Comparison of ENCODE assay signal across 18 cellular contexts in genomic region chr2:147025611-147026010, GRCh38.
DNase-seq lines count a peak whose midpoint lies in the region; ATAC-seq and TF ChIP-seq lines count a peak whose summit lies in the region.
"Had no signal": no experiment of that assay in that cellular context is flagged by ENCODE, and none has a peak within 500 bp of the region (broad histone marks: within the 10 kb centered on the region; RNA-seq: fewer than 3 reads in every experiment).

No MANE protein-coding gene starts in this region.

- ATAC-seq in lower lobe of right lung = peak; percentile 23 to 47
- ATAC-seq: activated naive CD4-positive, alpha-beta T cell treated with anti-CD3 and anti-CD28 coated beads, Interleukin-2, amount 50 U/mL, for 72 hours had no signal

- no peak overlapping the region for H4K91ac ChIP-seq in trophoblast cell (ENCODE audit: low read depth, low read length)

- H4K12ac ChIP-seq in trophoblast cell (ENCODE audit: low read depth, low read length) = no peak overlapping the region

- H3K4me2 ChIP-seq in mammary epithelial cell (ENCODE audit: insufficient read depth, low read depth, low read length) = no peak overlapping the region
- no peak overlapping the region for H3K4me2 ChIP-seq in trophoblast cell (ENCODE audit: low read length)

- H3K4me3 ChIP-seq in A673 (ENCODE audit: low read depth, low read length, poor library complexity, severe bottlenecking) (no peak overlapping the region), mammary epithelial cell (replicated peaks in 1 of 3; ENCODE audit: insufficient read depth in 1 of 3, low read depth in 2 of 3, low read length in 3 of 3) (no peak overlapping the region), lower lobe of right lung (no peak overlapping the region), trophoblast cell (ENCODE audit: low read depth, low read length) (no peak overlapping the region)
- H3K4me3 ChIP-seq: ovary, testis had no signal

- H3K36me3 ChIP-seq in A673 (ENCODE audit: insufficient read depth, low read length, poor library complexity, severe bottlenecking) (no peaks in the 10 kb centered on the region), mammary epithelial cell (ENCODE audit: insufficient read depth, low read length) (no peaks in the 10 kb centered on the region), lower lobe of right lung (no peaks in the 10 kb centered on the region), trophoblast cell (ENCODE audit: control insufficient read depth in 1 of 2, insufficient read depth in 2 of 2, low read length in 2 of 2) (no peaks in the 10 kb centered on the region)
- H3K36me3 ChIP-seq: ovary had no signal

- intact Hi-C loops in A673 (cut with micrococcal nuclease; ENCODE audit: unreplicated experiment) (no loop called here), mammary epithelial cell (cut with micrococcal nuclease) (no loop called here), lower lobe of right lung (cut with DNase I) (no loop called here)

- dilution Hi-C loops in mammary epithelial cell (cut with HindIII; ENCODE audit: low sequenced_read_pairs) = no loop called here

- no peak overlapping the region for H4K8ac ChIP-seq in trophoblast cell (ENCODE audit: low read depth, low read length)

- H2AFZ ChIP-seq in mammary epithelial cell (ENCODE audit: low read depth, low read length) (peak overlapping the region; percentile 36), trophoblast cell (ENCODE audit: insufficient read depth, low read length, poor library complexity) (no peak overlapping the region)

- WGBS in mammary epithelial cell (ENCODE audit: low coverage, missing lambda C conversion rate) = 0% methylated on average over 1 of the region's 1 CpG
- no CpG with 5 or more reads among the region's 1 CpG for WGBS in trophoblast cell (ENCODE audit: extremely low coverage, insufficient coverage, insufficient read length)

- no peak overlapping the region for H2AK5ac ChIP-seq in trophoblast cell (ENCODE audit: low read length)

- no peaks in the 10 kb centered on the region for H3K4me1 ChIP-seq in A673 (ENCODE audit: insufficient read depth, low read length, poor library complexity, severe bottlenecking)
- H3K4me1 ChIP-seq in mammary epithelial cell (ENCODE audit: insufficient read depth, low read length) = peaks cover 13% of the 10 kb centered on the region
- peaks cover 11% of the 10 kb centered on the region for H3K4me1 ChIP-seq in lower lobe of right lung
- H3K4me1 ChIP-seq in trophoblast cell (ENCODE audit: control insufficient read depth in 1 of 2, insufficient read depth in 2 of 2, low read length in 2 of 2) = no peaks in the 10 kb centered on the region
- H3K4me1 ChIP-seq: testis had no signal

- CTCF ChIA-PET in A673 (lab: Charles Lee) = no interaction called here
- CTCF ChIA-PET in mammary epithelial cell (lab: Charles Lee; ENCODE audit: low non-redundant PET) = no interaction called here

- in situ Hi-C loops in mammary epithelial cell (cut with MboI; ENCODE audit: low sequenced_read_pairs in 2 of 2) = loop anchor here in 1 of 2 donors (25.0 kb wide), 1 partner anchor 887 kb away; no protein-coding TSS in a partner anchor

- no peak overlapping the region for H3K27ac ChIP-seq in A673 (ENCODE audit: low read depth, low read length, poor library complexity, severe bottlenecking)
- no peak overlapping the region for H3K27ac ChIP-seq in mammary epithelial cell (ENCODE audit: insufficient read depth, low read depth, low read length)
- H3K27ac ChIP-seq in lower lobe of right lung = no peak overlapping the region
- H3K27ac ChIP-seq in trophoblast cell (ENCODE audit: low read depth, low read length) = no peak overlapping the region
- H3K27ac ChIP-seq: ovary, testis had no signal

- H3K27me3 ChIP-seq in A673 (replicated peaks; ENCODE audit: insufficient read depth, low read depth, low read length, poor library complexity) (no peaks in the 10 kb centered on the region), mammary epithelial cell (ENCODE audit: insufficient read depth, low read length) (no peaks in the 10 kb centered on the region), lower lobe of right lung (ENCODE audit: low read depth) (no peaks in the 10 kb centered on the region), trophoblast cell (ENCODE audit: insufficient read depth, low read length) (no peaks in the 10 kb centered on the region)
- H3K27me3 ChIP-seq: ovary, testis had no signal

- H3K14ac ChIP-seq in trophoblast cell (ENCODE audit: low read length) = no peak overlapping the region

- no peaks in the 10 kb centered on the region for H3K79me1 ChIP-seq in trophoblast cell (ENCODE audit: low read length)

- no peak overlapping the region for H2BK120ac ChIP-seq in trophoblast cell (ENCODE audit: insufficient read depth, low read length, poor library complexity)

- DNase-seq in A673 (ENCODE audit: low spot score) (peak; percentile 9), H4 (ENCODE audit: low spot score) (peak; percentile 8), mammary epithelial cell (peak; percentile 45), lower lobe of right lung (no peak), putamen (ENCODE audit: low spot score) (no peak), NCI-H187 treated with DMSO at 0.1 percent for 48 hours (lab: John Stamatoyannopoulos, UW) (no peak), trophoblast cell (no peak), KG1 (lab: John Stamatoyannopoulos, UW) (no peak)
- DNase-seq: activated CD4-positive, alpha-beta T cell treated with anti-CD3 and anti-CD28 coated beads, Interleukin-2, amount 10 ng/mL, durations not matched to agents 7 days and 5 days; activated T-cell treated with anti-CD3 and anti-CD28 coated beads, Interleukin-2, amount 50 U/mL, for 1 hour; AML-193; cerebellar nuclear complex; endodermal cell; NCI-H2029; ovary; SHP77; testis had no signal

- H2BK12ac ChIP-seq in trophoblast cell (ENCODE audit: low read length) = no peak overlapping the region

- no peak overlapping the region for H3K4ac ChIP-seq in trophoblast cell (ENCODE audit: low read depth, low read length)

- no peaks in the 10 kb centered on the region for H3K79me2 ChIP-seq in mammary epithelial cell (ENCODE audit: insufficient read depth, low read length)
- no peaks in the 10 kb centered on the region for H3K79me2 ChIP-seq in trophoblast cell (ENCODE audit: control insufficient read depth, insufficient read depth, low read length, poor library complexity)

- H4K20me1 ChIP-seq in mammary epithelial cell (ENCODE audit: insufficient read depth, low read length) = no peaks in the 10 kb centered on the region

- no peak overlapping the region for H3K18ac ChIP-seq in trophoblast cell (ENCODE audit: low read length)

- H2BK5ac ChIP-seq in trophoblast cell (ENCODE audit: low read depth, low read length, poor library complexity) = no peak overlapping the region

- BruUV-seq in A673 (replicated peaks; lab: Mats Ljungman, UMichigan) (no TSS peak), mammary epithelial cell (replicated peaks; lab: Mats Ljungman, UMichigan) (no TSS peak)

- no peak overlapping the region for H3K23ac ChIP-seq in trophoblast cell (ENCODE audit: low read length)

- TF ChIP-seq CTCF in A673 (conservative IDR thresholded peaks at IDR 0.05; ENCODE audit: low read depth, low read length) = no peak
- no peak for TF ChIP-seq CTCF in mammary epithelial cell (conservative IDR thresholded peaks at IDR 0.05 in 1 of 2, IDR thresholded peaks at IDR 0.05 in 1 of 2; ENCODE audit: extremely low read depth in 1 of 2, insufficient read depth in 1 of 2, low read depth in 1 of 2, low read length in 2 of 2)
- TF ChIP-seq CTCF in lower lobe of right lung (IDR thresholded peaks at IDR 0.05) = no peak

- no peak overlapping the region for H3K9ac ChIP-seq in mammary epithelial cell (ENCODE audit: insufficient read depth, low read length)
- H3K9ac ChIP-seq in trophoblast cell (ENCODE audit: low read length) = no peak overlapping the region

- POLR2A ChIA-PET in A673 (lab: Charles Lee; ENCODE audit: low non-redundant PET) = no interaction called here

- H3K9me3 ChIP-seq in A673 (ENCODE audit: low read depth, low read length, poor library complexity, severe bottlenecking) (no peaks in the 10 kb centered on the region), mammary epithelial cell (replicated peaks; ENCODE audit: insufficient read depth, low read length) (no peaks in the 10 kb centered on the region), lower lobe of right lung (no peaks in the 10 kb centered on the region), trophoblast cell (ENCODE audit: insufficient read depth, low read depth, low read length) (no peaks in the 10 kb centered on the region)
- H3K9me3 ChIP-seq: ovary, testis had no signal

Comparison
In these comparisons a context has a peak if more than half of its experiments do, and no peak if none do; other contexts are left out.
1. DNase-seq: peak in A673 (single experiment), H4 (single experiment) and mammary epithelial cell (single experiment); none in lower lobe of right lung (single experiment), putamen (single experiment), NCI-H187 treated with DMSO at 0.1 percent for 48 hours (single experiment), trophoblast cell (0 of 2) and KG1 (single experiment).